Comparison of ENCODE assay signal across 8 cellular contexts in genomic region chr19:10315335-10316214, GRCh38. TPM values are rescaled to one million over a fixed set of nuclear protein-coding genes. Genes with fewer than 3 reads are reported as not detected.
DNase-seq lines count a peak whose midpoint lies in the region; FAIRE-seq and TF ChIP-seq lines count a peak whose summit lies in the region.

Gene FDX2 (minus strand): TSS chr19:10316015. CDS start chr19:10315996, 19 bp downstream.

- no peak within 1 kb of the TSS for H2BK120ac ChIP-seq in neuronal stem cell (ENCODE audit: low read depth, low read length)

- peak within 1 kb of the TSS; percentile 65 for H3K9ac ChIP-seq in neuronal stem cell (ENCODE audit: low read depth, low read length, poor library complexity)

- DNase-seq in C1 segment of cervical spinal cord (lab: John Stamatoyannopoulos, UW) (peak; percentile 19 to 92 (median 78)), GM20000 (ENCODE audit: low spot score) (peak; percentile 97), MG63 (peak; percentile 91), SJCRH30 (peak; percentile 84 to 88), frontal cortex (ENCODE audit: low spot score in 2 of 2) (peak; percentile 93 to 95), neuronal stem cell (ENCODE audit: low spot score) (peak; percentile 86), stromal cell of bone marrow (ENCODE audit: low read depth) (peak; percentile 68)
- DNase-seq in activated gamma-delta T cell treated with anti-CD3 and anti-CD28 coated beads, Interleukin-2, amount 50 U/mL, for 16 hours (ENCODE audit: low read depth) = peak; percentile 89

- no peak within 1 kb of the TSS for H3K14ac ChIP-seq in neuronal stem cell (ENCODE audit: low read length)

- no peak within 1 kb of the TSS for H2BK5ac ChIP-seq in neuronal stem cell (ENCODE audit: low read length)

- no peak for FAIRE-seq in frontal cortex (lab: Jason Lieb, UNC)

- H3K18ac ChIP-seq in neuronal stem cell (ENCODE audit: low read length) = peak within 1 kb of the TSS; percentile 55

- H3K36me3 ChIP-seq in MG63 (peaks cover 52% of the 10 kb centered on the region), SJCRH30 (peaks cover 18% of the 10 kb centered on the region), neuronal stem cell (replicated peaks in 1 of 2; ENCODE audit: control insufficient read depth in 2 of 2, insufficient read depth in 2 of 2, low read length in 2 of 2) (peaks cover 23 to 54% of the 10 kb centered on the region in 2 donors)

- peaks cover 4% of the 10 kb centered on the region; the same call in 1 of the 2 replicates for H3K4me1 ChIP-seq in SJCRH30
- H3K4me1 ChIP-seq in neuronal stem cell (ENCODE audit: control insufficient read depth in 2 of 2, insufficient read depth in 1 of 2, low read depth in 1 of 2, low read length in 2 of 2) = peaks cover 0 to 2% of the 10 kb centered on the region in 2 donors

- peak within 1 kb of the TSS; percentile 30; the same call in 1 of the 2 replicates for H3K27ac ChIP-seq in SJCRH30
- no peak within 1 kb of the TSS for H3K27ac ChIP-seq in neuronal stem cell (replicated peaks; ENCODE audit: low read length)

- H3K4me2 ChIP-seq in neuronal stem cell (ENCODE audit: insufficient read depth, low read length, poor library complexity, severe bottlenecking) = peak within 1 kb of the TSS; percentile 77

- no peak within 1 kb of the TSS for H3K4ac ChIP-seq in neuronal stem cell (ENCODE audit: low read length)

- peak within 1 kb of the TSS; percentile 98 for H2AFZ ChIP-seq in neuronal stem cell (ENCODE audit: low read length)

- H3K79me1 ChIP-seq in neuronal stem cell (ENCODE audit: low read depth, low read length) = peaks cover 6% of the 10 kb centered on the region

- no peak within 1 kb of the TSS for H4K8ac ChIP-seq in neuronal stem cell (ENCODE audit: low read depth, low read length)

- H3K9me3 ChIP-seq in MG63 (no peaks in the 10 kb centered on the region), SJCRH30 (replicated peaks) (no peaks in the 10 kb centered on the region), neuronal stem cell (replicated peaks in 1 of 2; ENCODE audit: control insufficient read depth in 2 of 2, insufficient read depth in 1 of 2, low read depth in 1 of 2, low read length in 2 of 2) (no peaks in the 10 kb centered on the region)

- peak within 1 kb of the TSS; percentile 75 for H3K4me3 ChIP-seq in MG63
- H3K4me3 ChIP-seq in SJCRH30 = peak within 1 kb of the TSS; percentile 78
- peak within 1 kb of the TSS; percentile 71 to 81 for H3K4me3 ChIP-seq in neuronal stem cell (ENCODE audit: low read length in 2 of 2)

- no peak within 1 kb of the TSS for H4K91ac ChIP-seq in neuronal stem cell (ENCODE audit: low read depth, low read length, poor library complexity)

- H2BK12ac ChIP-seq in neuronal stem cell (ENCODE audit: low read length) = no peak within 1 kb of the TSS

- no peak for TF ChIP-seq CTCF in GM20000 (IDR thresholded peaks at IDR 0.05; ENCODE audit: extremely low read depth, missing control alignments)

- H3K23ac ChIP-seq in neuronal stem cell (ENCODE audit: low read depth, low read length, poor library complexity) = peak within 1 kb of the TSS; percentile 5

- no peaks in the 10 kb centered on the region for H3K27me3 ChIP-seq in MG63
- no peaks in the 10 kb centered on the region for H3K27me3 ChIP-seq in SJCRH30
- H3K27me3 ChIP-seq in neuronal stem cell (ENCODE audit: control insufficient read depth in 3 of 3, insufficient read depth in 3 of 3, low read depth in 1 of 3, low read length in 3 of 3) = no peaks in the 10 kb centered on the region

- no CpG with 5 or more reads among the region's 55 CpGs for WGBS in neuronal stem cell (ENCODE audit: extremely low coverage in 2 of 2, insufficient read length in 2 of 2, insufficient replicate concordance in 1 of 2), 2 donors

- H2BK15ac ChIP-seq in neuronal stem cell (ENCODE audit: low read length) = no peak within 1 kb of the TSS

- peak within 1 kb of the TSS; percentile 17 for H2AK5ac ChIP-seq in neuronal stem cell (ENCODE audit: low read depth, low read length)

RNA-seq across cellular contexts. Expression of gene FDX2, which starts in this region (rescaled TPM):
- 30.8 and 43.8 TPM in 2 replicates for total RNA-seq in MG63 (2014; rRNA removed; shearing (Covaris generic); ENCODE audit: low replicate concordance)
- total RNA-seq in SJCRH30 (2014; rRNA removed; shearing (Covaris generic)) = 11.5 and 17.5 TPM in 2 replicates
- total RNA-seq in frontal cortex = 11.4 TPM
- polyA plus RNA-seq in neuronal stem cell (2013, experiment 1 of 2) = 13.4 TPM
- 13.5 TPM for polyA plus RNA-seq in neuronal stem cell (2013, experiment 2 of 2)
